1 cellular context compared by ENCODE assay signal in the genomic region with DNA sequence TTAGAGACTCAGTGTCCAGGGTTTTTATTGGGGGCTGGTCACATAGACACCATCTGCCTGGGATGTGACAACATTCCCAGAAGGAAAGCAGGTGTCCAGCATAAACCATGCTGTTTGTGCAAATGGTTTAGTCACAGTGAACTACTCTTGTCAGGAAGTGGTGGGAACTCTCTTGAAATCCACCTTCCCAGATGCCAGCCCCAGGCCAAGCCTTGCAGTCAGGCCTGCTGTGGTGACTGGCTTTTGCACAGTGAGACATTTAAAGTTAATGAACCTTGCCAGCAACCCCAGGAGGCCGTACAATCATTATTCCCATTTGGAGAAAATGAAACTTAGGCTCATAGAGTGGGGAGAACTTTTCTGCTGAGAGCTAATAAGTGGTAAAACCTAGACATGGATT.
TF ChIP-seq lines count a peak whose summit lies in the region.

No MANE protein-coding gene starts in this region.

TF ChIP-seq in IMR-90, 13 proteins besides CTCF, POLR2A, EP300 and RAD21 (continued from another document):
- no peak for TF ChIP-seq RFX5 (IDR thresholded peaks at IDR 0.05; ENCODE audit: low read depth, low read length)
